8 cellular contexts compared by ENCODE assay signal in the genomic region with DNA sequence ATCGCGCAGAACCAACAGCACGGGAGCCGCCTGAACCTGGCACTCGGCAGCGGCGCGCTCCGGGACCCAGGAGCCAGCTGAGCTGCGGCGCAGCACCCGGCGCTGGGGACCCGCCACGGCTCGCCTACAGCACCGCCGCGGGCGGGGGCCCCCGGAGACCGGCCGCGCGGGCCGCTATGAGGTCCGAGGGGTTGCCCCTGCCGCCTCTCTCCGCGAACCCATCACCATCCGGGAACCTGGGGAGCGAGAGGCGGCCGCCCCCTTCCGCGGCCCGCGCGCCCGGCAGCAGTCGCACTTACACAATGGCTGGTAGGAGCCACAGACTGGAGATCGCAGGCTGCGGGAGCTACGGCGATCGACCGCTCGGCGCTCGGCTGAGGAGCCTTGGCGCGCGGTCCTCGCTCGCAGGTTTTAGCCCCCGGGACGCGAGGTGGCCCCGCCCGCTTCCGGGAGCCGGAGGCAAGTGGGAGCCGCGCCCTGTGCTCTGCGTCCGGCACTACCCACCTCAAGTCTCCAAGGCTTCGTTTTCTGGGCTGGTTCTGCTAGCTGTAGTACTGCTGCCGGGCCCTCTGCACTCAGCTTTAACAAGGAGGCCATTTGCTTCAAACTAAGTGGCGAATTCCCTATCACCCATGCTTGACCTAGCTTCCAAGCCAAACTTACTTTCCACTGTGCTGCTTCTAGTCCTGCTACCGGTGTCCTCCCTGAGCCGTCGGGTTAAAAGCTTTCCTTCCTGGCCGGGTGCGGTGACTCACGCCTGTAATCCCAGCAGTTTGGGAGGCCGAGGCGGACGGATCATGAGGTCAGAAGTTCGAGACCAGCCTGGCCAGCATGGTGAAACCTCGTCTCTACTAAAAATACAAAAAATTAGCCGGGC. TPM values are rescaled to one million over a fixed set of nuclear protein-coding genes. Genes with fewer than 3 reads are reported as not detected.
DNase-seq lines count a peak whose midpoint lies in the region; ATAC-seq and TF ChIP-seq lines count a peak whose summit lies in the region.

A gene (minus strand): TSS at position 386 of the 877 bp plus-strand sequence. CDS start 451 bp downstream, outside the sequence.

- peaks cover 15% of the 10 kb centered on the region for H3K9me3 Mint-ChIP-seq in activated T-cell treated with anti-CD3 and anti-CD28 coated beads, Interleukin-2, amount 50 U/mL, for 24 hours

- H2AFZ ChIP-seq in PC-3 (ENCODE audit: low read length), result peak within 1 kb of the TSS; percentile 82

- CTCF ChIA-PET in PC-3 (lab: Charles Lee), result interaction anchor here (0.6 to 1.1 kb wide), 2 partner anchors 9 to 97 kb away, joined by 3 to 7 read pairs; no protein-coding TSS in a partner anchor

- intact Hi-C loops in PC-3 (cut with micrococcal nuclease), result loop anchor here (2.0 to 5.0 kb wide), 2 partner anchors 49 to 97 kb away; no protein-coding TSS in a partner anchor

- H3K9me2 ChIP-seq in PC-3 (replicated peaks; ENCODE audit: low read length), result no peaks in the 10 kb centered on the region

- peak; percentile 69 for TF ChIP-seq POLR2A in erythroblast (IDR thresholded peaks at IDR 0.05; ENCODE audit: low read length)

- H3K9ac ChIP-seq in PC-3 (ENCODE audit: low read length), result peak within 1 kb of the TSS; percentile 74
- peak within 1 kb of the TSS; percentile 66 to 95 for H3K9ac ChIP-seq in mucosa of rectum (ENCODE audit: low read depth in 1 of 2, low read length in 2 of 2)

- ATAC-seq in GM21526 (IDR thresholded peaks at IDR 0.05; ENCODE audit: low FRiP score, unreplicated experiment) (peak; percentile 91), PC-3 (peak; percentile 88)

- peaks cover 14% of the 10 kb centered on the region for H3K36me3 Mint-ChIP-seq in activated T-cell treated with anti-CD3 and anti-CD28 coated beads, Interleukin-2, amount 50 U/mL, for 24 hours (ENCODE audit: low read depth)

- H3K4me2 ChIP-seq in PC-3 (ENCODE audit: low read length), result peak within 1 kb of the TSS; percentile 100

- no peak for TF ChIP-seq CTCF in PC-3 (conservative IDR thresholded peaks at IDR 0.05; ENCODE audit: low read depth, low read length)

- peak within 1 kb of the TSS; percentile 96 for H3K27ac Mint-ChIP-seq in activated T-cell treated with anti-CD3 and anti-CD28 coated beads, Interleukin-2, amount 50 U/mL, for 24 hours

- no peaks in the 10 kb centered on the region for H4K20me1 ChIP-seq in PC-3 (ENCODE audit: low read length)

- H3K79me2 ChIP-seq in PC-3 (ENCODE audit: low read length), result no peaks in the 10 kb centered on the region

- no peaks in the 10 kb centered on the region for H3F3A ChIP-seq in PC-3 (ENCODE audit: low read length, unreplicated experiment)

- H3K36me3 ChIP-seq in PC-3 (ENCODE audit: low read depth, low read length) (no peaks in the 10 kb centered on the region), mucosa of rectum (ENCODE audit: control insufficient read depth in 2 of 2, insufficient read depth in 2 of 2, low read length in 2 of 2) (no peaks in the 10 kb centered on the region)

- H3K4me3 ChIP-seq in PC-3 (ENCODE audit: low read length), result peak within 1 kb of the TSS; percentile 98
- H3K4me3 ChIP-seq in mucosa of rectum (ENCODE audit: low read length in 2 of 2), result peak within 1 kb of the TSS; percentile 65 to 99

- H3K27me3 ChIP-seq in PC-3 (ENCODE audit: low read length) (no peaks in the 10 kb centered on the region), mucosa of rectum (ENCODE audit: control insufficient read depth in 2 of 2, insufficient read depth in 2 of 2, low read length in 2 of 2) (no peaks in the 10 kb centered on the region)

- no peaks in the 10 kb centered on the region for H3K9me3 ChIP-seq in PC-3 (ENCODE audit: low read length)
- H3K9me3 ChIP-seq in mucosa of rectum (ENCODE audit: control insufficient read depth in 2 of 2, low read length in 2 of 2), result no peaks in the 10 kb centered on the region

- H3K4me1 ChIP-seq in PC-3 (ENCODE audit: insufficient read depth, low read length) (peaks cover 10% of the 10 kb centered on the region), mucosa of rectum (ENCODE audit: control insufficient read depth in 2 of 2, insufficient read depth in 2 of 2, low read length in 2 of 2) (peaks cover 4 to 6% of the 10 kb centered on the region in 2 donors)

- no peaks in the 10 kb centered on the region for H3K27me3 Mint-ChIP-seq in activated T-cell treated with anti-CD3 and anti-CD28 coated beads, Interleukin-2, amount 50 U/mL, for 24 hours

- DNase-seq in DMS114 treated with DMSO at 0.1 percent for 48 hours (lab: John Stamatoyannopoulos, UW; ENCODE audit: unreplicated experiment), result peak; percentile 71
- peak; percentile 80 for DNase-seq in HuH-7.5 (ENCODE audit: low spot score)
- peak; percentile 87 for DNase-seq in PC-3
- peak; percentile 93 for DNase-seq in activated T-cell treated with anti-CD3 and anti-CD28 coated beads, Interleukin-2, amount 50 U/mL, for 24 hours
- peak; percentile 93 for DNase-seq in erythroblast (lab: John Stamatoyannopoulos, UW)
- DNase-seq in stimulated activated CD8-positive, alpha-beta memory T cell treated with anti-CD3 and anti-CD28 coated beads, Interleukin-4, amount 100 ng/mL, for 4 hours (ENCODE audit: low read depth in 2 of 2, low spot score in 1 of 2), result peak; percentile 64 to 76

- peaks cover 43% of the 10 kb centered on the region for H3K4me1 Mint-ChIP-seq in activated T-cell treated with anti-CD3 and anti-CD28 coated beads, Interleukin-2, amount 50 U/mL, for 24 hours (ENCODE audit: low read depth)

- H3K27ac ChIP-seq in PC-3 (ENCODE audit: low read length), result peak within 1 kb of the TSS; percentile 70
- H3K27ac ChIP-seq in mucosa of rectum (ENCODE audit: low read depth in 2 of 2, low read length in 2 of 2), result peak within 1 kb of the TSS; percentile 95 to 96

- TSS peak; percentile 88 for BruUV-seq in PC-3 (replicated peaks; lab: Mats Ljungman, UMichigan)

- peak within 1 kb of the TSS; percentile 88 for H3K4me3 Mint-ChIP-seq in activated T-cell treated with anti-CD3 and anti-CD28 coated beads, Interleukin-2, amount 50 U/mL, for 24 hours

- POLR2A ChIA-PET in PC-3 (lab: Charles Lee; ENCODE audit: unreplicated experiment), result interaction anchor here (0.8 kb wide), 1 partner anchor 788 kb away, joined by 10 read pairs; no protein-coding TSS in a partner anchor

RNA-seq across cellular contexts. Expression of the gene that starts here (rescaled TPM):
- 1.3 and 4.5 TPM in 2 replicates for total RNA-seq in PC-3 (2014; rRNA removed)

Comparison
In these comparisons a context has a peak if more than half of its experiments do, and no peak if none do; other contexts are left out.
1. Peak in every context shown above with its lines: DNase-seq, ATAC-seq, H3K4me3 ChIP-seq and H3K27ac ChIP-seq.